In genomic region chr2:232013701-232014353, GRCh38 we compare ENCODE assay signal across 1 cellular context.
A peak's percentile ranks its signal among the peaks of the same experiment; 100 is the strongest.
TF ChIP-seq lines count a peak whose summit lies in the region.

No MANE protein-coding gene starts in this region.

TF ChIP-seq in SK-N-SH, 30 proteins besides CTCF, POLR2A, EP300 and RAD21 (continued from another document):
- TF ChIP-seq USF2 (IDR thresholded peaks at IDR 0.05; ENCODE audit: borderline replicate concordance, low read depth, low read length) (no peak), RXRA (IDR thresholded peaks at IDR 0.05; ENCODE audit: borderline replicate concordance, low read depth) (peak; percentile 83), POLR2AphosphoS5 (IDR thresholded peaks at IDR 0.05; ENCODE audit: low read depth, low read length) (peak; percentile 84), TEAD4 (IDR thresholded peaks at IDR 0.05; ENCODE audit: borderline replicate concordance, insufficient read depth) (peak; percentile 95), YY1 (IDR thresholded peaks at IDR 0.05; ENCODE audit: low read depth) (peak; percentile 54; the same call in 1 of the 2 replicates), RFX5 (IDR thresholded peaks at IDR 0.05; ENCODE audit: low read length) (no peak), TCF12 (IDR thresholded peaks at IDR 0.05) (peak; percentile 99), FOXJ3 (CRISPR knock-in tag; IDR thresholded peaks at IDR 0.05) (no peak), EZH2phosphoT487 (IDR thresholded peaks at IDR 0.05; ENCODE audit: borderline replicate concordance, low read depth) (no peak), SIN3A (IDR thresholded peaks at IDR 0.05; ENCODE audit: borderline replicate concordance, low read depth, low read length) (peak; percentile 71; the same call in 1 of the 2 replicates), MAX (IDR thresholded peaks at IDR 0.05; ENCODE audit: low read depth) (peak; percentile 62), FOXM1 (IDR thresholded peaks at IDR 0.05; ENCODE audit: low read depth) (peak; percentile 77; the same call in 1 of the 2 replicates), CHD2 (IDR thresholded peaks at IDR 0.05; ENCODE audit: low read length, partially characterized antibody) (no peak), NRF1 (IDR thresholded peaks at IDR 0.05; ENCODE audit: low read depth, low read length) (no peak), MXI1 (IDR thresholded peaks at IDR 0.05; ENCODE audit: low read depth, low read length) (no peak), TAF1 (IDR thresholded peaks at IDR 0.05; ENCODE audit: borderline replicate concordance, low read depth, low read length) (peak; percentile 13; the same call in 1 of the 2 replicates), MEF2A (IDR thresholded peaks at IDR 0.05; ENCODE audit: borderline replicate concordance, low read depth) (peak; percentile 82; the same call in 1 of the 2 replicates), RCOR1 (IDR thresholded peaks at IDR 0.05; ENCODE audit: low read length) (no peak), FOSL2 (IDR thresholded peaks at IDR 0.05; ENCODE audit: borderline replicate concordance, low read depth) (peak; percentile 61; the same call in 1 of the 2 replicates), GATA2 (CRISPR knock-in tag; IDR thresholded peaks at IDR 0.05) (no peak), NFIC (IDR thresholded peaks at IDR 0.05; ENCODE audit: borderline replicate concordance) (peak; percentile 97), SMC3 (IDR thresholded peaks at IDR 0.05; ENCODE audit: low read depth, low read length) (no peak), GABPA (IDR thresholded peaks at IDR 0.05; ENCODE audit: low read depth) (no peak; the same call in 1 of the 2 replicates), ELF1 (IDR thresholded peaks at IDR 0.05) (no peak)
- TF ChIP-seq, protein P1, sequence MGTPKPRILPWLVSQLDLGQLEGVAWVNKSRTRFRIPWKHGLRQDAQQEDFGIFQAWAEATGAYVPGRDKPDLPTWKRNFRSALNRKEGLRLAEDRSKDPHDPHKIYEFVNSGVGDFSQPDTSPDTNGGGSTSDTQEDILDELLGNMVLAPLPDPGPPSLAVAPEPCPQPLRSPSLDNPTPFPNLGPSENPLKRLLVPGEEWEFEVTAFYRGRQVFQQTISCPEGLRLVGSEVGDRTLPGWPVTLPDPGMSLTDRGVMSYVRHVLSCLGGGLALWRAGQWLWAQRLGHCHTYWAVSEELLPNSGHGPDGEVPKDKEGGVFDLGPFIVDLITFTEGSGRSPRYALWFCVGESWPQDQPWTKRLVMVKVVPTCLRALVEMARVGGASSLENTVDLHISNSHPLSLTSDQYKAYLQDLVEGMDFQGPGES (IDR thresholded peaks at IDR 0.05; ENCODE audit: low read depth, low read length) = no peak
- TF ChIP-seq, protein P2, sequence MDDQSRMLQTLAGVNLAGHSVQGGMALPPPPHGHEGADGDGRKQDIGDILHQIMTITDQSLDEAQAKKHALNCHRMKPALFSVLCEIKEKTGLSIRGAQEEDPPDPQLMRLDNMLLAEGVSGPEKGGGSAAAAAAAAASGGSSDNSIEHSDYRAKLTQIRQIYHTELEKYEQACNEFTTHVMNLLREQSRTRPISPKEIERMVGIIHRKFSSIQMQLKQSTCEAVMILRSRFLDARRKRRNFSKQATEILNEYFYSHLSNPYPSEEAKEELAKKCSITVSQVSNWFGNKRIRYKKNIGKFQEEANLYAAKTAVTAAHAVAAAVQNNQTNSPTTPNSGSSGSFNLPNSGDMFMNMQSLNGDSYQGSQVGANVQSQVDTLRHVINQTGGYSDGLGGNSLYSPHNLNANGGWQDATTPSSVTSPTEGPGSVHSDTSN (IDR thresholded peaks at IDR 0.05) = peak; percentile 96
- TF ChIP-seq, protein P3, sequence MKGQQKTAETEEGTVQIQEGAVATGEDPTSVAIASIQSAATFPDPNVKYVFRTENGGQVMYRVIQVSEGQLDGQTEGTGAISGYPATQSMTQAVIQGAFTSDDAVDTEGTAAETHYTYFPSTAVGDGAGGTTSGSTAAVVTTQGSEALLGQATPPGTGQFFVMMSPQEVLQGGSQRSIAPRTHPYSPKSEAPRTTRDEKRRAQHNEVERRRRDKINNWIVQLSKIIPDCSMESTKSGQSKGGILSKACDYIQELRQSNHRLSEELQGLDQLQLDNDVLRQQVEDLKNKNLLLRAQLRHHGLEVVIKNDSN (IDR thresholded peaks at IDR 0.05; ENCODE audit: borderline replicate concordance, low read depth) = no peak
- TF ChIP-seq, protein P4, sequence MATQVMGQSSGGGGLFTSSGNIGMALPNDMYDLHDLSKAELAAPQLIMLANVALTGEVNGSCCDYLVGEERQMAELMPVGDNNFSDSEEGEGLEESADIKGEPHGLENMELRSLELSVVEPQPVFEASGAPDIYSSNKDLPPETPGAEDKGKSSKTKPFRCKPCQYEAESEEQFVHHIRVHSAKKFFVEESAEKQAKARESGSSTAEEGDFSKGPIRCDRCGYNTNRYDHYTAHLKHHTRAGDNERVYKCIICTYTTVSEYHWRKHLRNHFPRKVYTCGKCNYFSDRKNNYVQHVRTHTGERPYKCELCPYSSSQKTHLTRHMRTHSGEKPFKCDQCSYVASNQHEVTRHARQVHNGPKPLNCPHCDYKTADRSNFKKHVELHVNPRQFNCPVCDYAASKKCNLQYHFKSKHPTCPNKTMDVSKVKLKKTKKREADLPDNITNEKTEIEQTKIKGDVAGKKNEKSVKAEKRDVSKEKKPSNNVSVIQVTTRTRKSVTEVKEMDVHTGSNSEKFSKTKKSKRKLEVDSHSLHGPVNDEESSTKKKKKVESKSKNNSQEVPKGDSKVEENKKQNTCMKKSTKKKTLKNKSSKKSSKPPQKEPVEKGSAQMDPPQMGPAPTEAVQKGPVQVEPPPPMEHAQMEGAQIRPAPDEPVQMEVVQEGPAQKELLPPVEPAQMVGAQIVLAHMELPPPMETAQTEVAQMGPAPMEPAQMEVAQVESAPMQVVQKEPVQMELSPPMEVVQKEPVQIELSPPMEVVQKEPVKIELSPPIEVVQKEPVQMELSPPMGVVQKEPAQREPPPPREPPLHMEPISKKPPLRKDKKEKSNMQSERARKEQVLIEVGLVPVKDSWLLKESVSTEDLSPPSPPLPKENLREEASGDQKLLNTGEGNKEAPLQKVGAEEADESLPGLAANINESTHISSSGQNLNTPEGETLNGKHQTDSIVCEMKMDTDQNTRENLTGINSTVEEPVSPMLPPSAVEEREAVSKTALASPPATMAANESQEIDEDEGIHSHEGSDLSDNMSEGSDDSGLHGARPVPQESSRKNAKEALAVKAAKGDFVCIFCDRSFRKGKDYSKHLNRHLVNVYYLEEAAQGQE (IDR thresholded peaks at IDR 0.05; ENCODE audit: low read depth, low read length) = peak; percentile 51; the same call in 1 of the 2 replicates
- TF ChIP-seq, protein P5, sequence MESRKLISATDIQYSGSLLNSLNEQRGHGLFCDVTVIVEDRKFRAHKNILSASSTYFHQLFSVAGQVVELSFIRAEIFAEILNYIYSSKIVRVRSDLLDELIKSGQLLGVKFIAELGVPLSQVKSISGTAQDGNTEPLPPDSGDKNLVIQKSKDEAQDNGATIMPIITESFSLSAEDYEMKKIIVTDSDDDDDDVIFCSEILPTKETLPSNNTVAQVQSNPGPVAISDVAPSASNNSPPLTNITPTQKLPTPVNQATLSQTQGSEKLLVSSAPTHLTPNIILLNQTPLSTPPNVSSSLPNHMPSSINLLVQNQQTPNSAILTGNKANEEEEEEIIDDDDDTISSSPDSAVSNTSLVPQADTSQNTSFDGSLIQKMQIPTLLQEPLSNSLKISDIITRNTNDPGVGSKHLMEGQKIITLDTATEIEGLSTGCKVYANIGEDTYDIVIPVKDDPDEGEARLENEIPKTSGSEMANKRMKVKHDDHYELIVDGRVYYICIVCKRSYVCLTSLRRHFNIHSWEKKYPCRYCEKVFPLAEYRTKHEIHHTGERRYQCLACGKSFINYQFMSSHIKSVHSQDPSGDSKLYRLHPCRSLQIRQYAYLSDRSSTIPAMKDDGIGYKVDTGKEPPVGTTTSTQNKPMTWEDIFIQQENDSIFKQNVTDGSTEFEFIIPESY (IDR thresholded peaks at IDR 0.05; ENCODE audit: borderline replicate concordance, low read depth) = peak; percentile 81
